In genomic region chr9:97696823-97697601, GRCh38 we compare ENCODE assay signal across 8 cellular contexts. TPM values are rescaled to one million over a fixed set of nuclear protein-coding genes. Genes with fewer than 3 reads are reported as not detected.
A peak's percentile ranks its signal among the peaks of the same experiment; 100 is the strongest.
DNase-seq lines count a peak whose midpoint lies in the region; ATAC-seq, FAIRE-seq and TF ChIP-seq lines count a peak whose summit lies in the region.

TSS of gene XPA (minus strand) at chr9:97697340. CDS start at chr9:97697292, 48 bp downstream.

- peaks cover 27% of the 10 kb centered on the region for H3K4me1 Mint-ChIP-seq in astrocyte (ENCODE audit: low read depth, unreplicated experiment)

- H4K20me1 ChIP-seq in astrocyte (ENCODE audit: insufficient read depth, low read length), result peaks cover 31% of the 10 kb centered on the region
- peaks cover 23% of the 10 kb centered on the region for H4K20me1 ChIP-seq in hepatocyte (ENCODE audit: insufficient read depth, poor library complexity, severe bottlenecking)

- peak within 1 kb of the TSS; percentile 80 for H3K4me3 ChIP-seq in astrocyte (ENCODE audit: insufficient read depth, low read depth, low read length)
- peak within 1 kb of the TSS; percentile 64 for H3K4me3 ChIP-seq in hepatocyte
- peak within 1 kb of the TSS; percentile 56 to 93 for H3K4me3 ChIP-seq in aorta (ENCODE audit: low read length in 2 of 2)

- H3K4me1 ChIP-seq in astrocyte (ENCODE audit: insufficient read depth, low read length), result peaks cover 18% of the 10 kb centered on the region
- H3K4me1 ChIP-seq in hepatocyte (ENCODE audit: insufficient read depth), result peaks cover 17% of the 10 kb centered on the region
- H3K4me1 ChIP-seq in aorta (ENCODE audit: control insufficient read depth in 1 of 2, insufficient read depth in 2 of 2, low read length in 2 of 2), result peaks cover 0 to 6% of the 10 kb centered on the region in 2 donors

- H2AFZ ChIP-seq in astrocyte (ENCODE audit: low read depth, low read length) (peak within 1 kb of the TSS; percentile 97), hepatocyte (peak within 1 kb of the TSS; percentile 76)

- FAIRE-seq in GM18507 (lab: Jason Lieb, UNC) (peak; percentile 95), astrocyte (lab: Jason Lieb, UNC) (no peak)

- peak within 1 kb of the TSS; percentile 95 for H3K4me3 Mint-ChIP-seq in astrocyte (ENCODE audit: unreplicated experiment)

- no peaks in the 10 kb centered on the region for H3K9me2 ChIP-seq in hepatocyte (replicated peaks; ENCODE audit: insufficient read depth)

- H3K36me3 ChIP-seq in astrocyte (ENCODE audit: insufficient read depth, low read length) (no peaks in the 10 kb centered on the region), hepatocyte (replicated peaks; ENCODE audit: insufficient read depth, low read depth) (no peaks in the 10 kb centered on the region), aorta (ENCODE audit: control insufficient read depth in 1 of 2, insufficient read depth in 2 of 2, low read length in 1 of 2) (no peaks in the 10 kb centered on the region)

- H3K27ac ChIP-seq in astrocyte (ENCODE audit: low read depth, low read length), result peak within 1 kb of the TSS; percentile 86
- H3K27ac ChIP-seq in hepatocyte, result peak within 1 kb of the TSS; percentile 94
- H3K27ac ChIP-seq in aorta (ENCODE audit: low read depth in 1 of 2, low read length in 2 of 2), result peak within 1 kb of the TSS; percentile 7 to 95

- TF ChIP-seq CTCF in astrocyte (IDR thresholded peaks at IDR 0.05; ENCODE audit: insufficient read depth, low read depth, low read length), result no peak
- TF ChIP-seq CTCF in hepatocyte (IDR thresholded peaks at IDR 0.05; ENCODE audit: poor library complexity), result no peak

- H3K79me2 ChIP-seq in astrocyte (ENCODE audit: insufficient read depth, low read length) (peaks cover 38% of the 10 kb centered on the region), hepatocyte (peaks cover 42% of the 10 kb centered on the region)

- WGBS in hepatocyte (ENCODE audit: low lambda C conversion rate, missing lambda C conversion rate), result under 1% methylated on average over 50 of the region's 80 CpGs
- WGBS in aorta, 2 donors, result 1% methylated on average over 55 to 80 of the region's 80 CpGs

- intact Hi-C loops in aorta (cut with DNase I), result no loop called here

- ATAC-seq in HG02970 (IDR thresholded peaks at IDR 0.05; ENCODE audit: low FRiP score, unreplicated experiment), result peak; percentile 94
- ATAC-seq in aorta (ENCODE audit: low FRiP score), result peak; percentile 100

- H3K4me2 ChIP-seq in astrocyte (ENCODE audit: low read length) (peak within 1 kb of the TSS; percentile 94), hepatocyte (peak within 1 kb of the TSS; percentile 90)

- no peaks in the 10 kb centered on the region for H3K27me3 Mint-ChIP-seq in astrocyte (ENCODE audit: low read depth, unreplicated experiment)

- H3K27me3 ChIP-seq in astrocyte (ENCODE audit: insufficient read depth, low read length) (no peaks in the 10 kb centered on the region), hepatocyte (no peaks in the 10 kb centered on the region), aorta (ENCODE audit: control insufficient read depth in 1 of 2, insufficient read depth in 2 of 2, low read length in 1 of 2) (no peaks in the 10 kb centered on the region)

- H3K9me3 ChIP-seq in astrocyte (ENCODE audit: insufficient read depth, low read depth, low read length) (no peaks in the 10 kb centered on the region), hepatocyte (ENCODE audit: low read depth) (no peaks in the 10 kb centered on the region), aorta (ENCODE audit: control insufficient read depth, low read length) (no peaks in the 10 kb centered on the region)

- H3K9me3 Mint-ChIP-seq in astrocyte (ENCODE audit: unreplicated experiment), result no peaks in the 10 kb centered on the region

- H3K27ac Mint-ChIP-seq in astrocyte (ENCODE audit: unreplicated experiment), result peak within 1 kb of the TSS; percentile 81

- peak within 1 kb of the TSS; percentile 90 for H3K9ac ChIP-seq in astrocyte (ENCODE audit: low read length)

- peaks cover 2% of the 10 kb centered on the region for H3K36me3 Mint-ChIP-seq in astrocyte (ENCODE audit: low read depth, unreplicated experiment)

- DNase-seq in GM18507 (ENCODE audit: extremely low spot score, insufficient read length, low read depth), result peak; percentile 96
- DNase-seq in NCI-H1930 (lab: John Stamatoyannopoulos, UW), result peak; percentile 94
- peak; percentile 94 for DNase-seq in T-helper 22 cell (ENCODE audit: low read depth)
- peak; percentile 69 for DNase-seq in astrocyte (ENCODE audit: low read depth)
- peak; percentile 99 for DNase-seq in hepatocyte (ENCODE audit: low spot score)
- peak; percentile 78 for DNase-seq in renal cortical epithelial cell (ENCODE audit: low read depth)
- peak; percentile 98 to 99 for DNase-seq in aorta

RNA-seq across cellular contexts. Expression of gene XPA, which starts in this region (rescaled TPM):
- total RNA-seq in astrocyte (7.7 and 9.8 TPM in 2 replicates), hepatocyte (7.7 and 12.6 TPM in 2 replicates), renal cortical epithelial cell (7.5 and 9.7 TPM in 2 replicates), aorta (10 to 100 TPM; 15.3 to 23.4 TPM)
- polyA plus RNA-seq in hepatocyte (18.5 and 18.6 TPM in 2 replicates), aorta (10 to 100 TPM; 25.2 to 33.1 TPM)

Comparison
In these comparisons a context has a peak if more than half of its experiments do, and no peak if none do; other contexts are left out.
1. Peak in every context shown above with its lines: DNase-seq, ATAC-seq, H3K4me3 ChIP-seq and H3K27ac ChIP-seq.